25 cellular contexts compared by ENCODE assay signal in genomic region chr22:47289316-47289985, GRCh38.
"Had no signal": no experiment of that assay in that cellular context is flagged by ENCODE, and none has a peak within 500 bp of the region (broad histone marks: within the 10 kb centered on the region; RNA-seq: fewer than 3 reads in every experiment).

No MANE protein-coding gene starts in this region.

- H3K27ac Mint-ChIP-seq: activated CD8-positive, alpha-beta memory T cell treated with anti-CD3 and anti-CD28 coated beads, Interleukin-2, amount 10 ng/mL, durations not matched to agents 7 days and 5 days; activated CD8-positive, alpha-beta T cell treated with anti-CD3 and anti-CD28 coated beads, Interleukin-2, amount 10 ng/mL, durations not matched to agents 7 days and 5 days; activated naive CD4-positive, alpha-beta T cell treated with anti-CD3 and anti-CD28 coated beads, Interleukin-2, amount 50 U/mL, for 24 hours; activated T-cell treated with anti-CD3 and anti-CD28 coated beads, Interleukin-2, amount 50 U/mL, for 24 hours; activated T-helper 1 cell treated with anti-CD3 and anti-CD28 coated beads, Interleukin-12 subunit alpha, Interleukin-12 subunit beta, Interleukin-2, Interleukin-4 antibody, amounts not matched to agents 30 ng/mL and 10 ng/mL and 1 ng/mL, durations not matched to agents 14 hours and 24 hours and 36 hours; T-helper 2 cell treated with Interferon-gamma antibody and Interleukin-4, amounts not matched to agents 5 μg/mL and 100 μg/mL, for 36 hours had no signal

- H3K9me3 Mint-ChIP-seq: activated naive CD4-positive, alpha-beta T cell treated with anti-CD3 and anti-CD28 coated beads, Interleukin-2, amount 50 U/mL, for 24 hours; activated T-cell treated with anti-CD3 and anti-CD28 coated beads, Interleukin-2, amount 50 U/mL, for 24 hours; activated T-helper 1 cell treated with anti-CD3 and anti-CD28 coated beads, Interleukin-12 subunit alpha, Interleukin-12 subunit beta, Interleukin-2, Interleukin-4 antibody, amounts not matched to agents 30 ng/mL and 10 ng/mL and 1 ng/mL, durations not matched to agents 14 hours and 24 hours and 36 hours; T-helper 2 cell treated with Interferon-gamma antibody and Interleukin-4, amounts not matched to agents 5 μg/mL and 100 μg/mL, for 36 hours had no signal

- H3K4me3 Mint-ChIP-seq: activated CD8-positive, alpha-beta memory T cell treated with anti-CD3 and anti-CD28 coated beads, Interleukin-2, amount 10 ng/mL, durations not matched to agents 7 days and 5 days; activated CD8-positive, alpha-beta T cell treated with anti-CD3 and anti-CD28 coated beads, Interleukin-2, amount 10 ng/mL, durations not matched to agents 7 days and 5 days; activated naive CD4-positive, alpha-beta T cell treated with anti-CD3 and anti-CD28 coated beads, Interleukin-2, amount 50 U/mL, for 24 hours; activated T-cell treated with anti-CD3 and anti-CD28 coated beads, Interleukin-2, amount 50 U/mL, for 24 hours; activated T-helper 1 cell treated with anti-CD3 and anti-CD28 coated beads, Interleukin-12 subunit alpha, Interleukin-12 subunit beta, Interleukin-2, Interleukin-4 antibody, amounts not matched to agents 30 ng/mL and 10 ng/mL and 1 ng/mL, durations not matched to agents 14 hours and 24 hours and 36 hours; T-helper 2 cell treated with Interferon-gamma antibody and Interleukin-4, amounts not matched to agents 5 μg/mL and 100 μg/mL, for 36 hours had no signal

- H3K9me3 ChIP-seq: breast epithelium, SJCRH30 had no signal

- DNase-seq: activated CD4-positive, alpha-beta T cell treated with anti-CD3 and anti-CD28 coated beads for 48 hours; activated CD4-positive, alpha-beta T cell treated with anti-CD3 and anti-CD28 coated beads, Interleukin-2, amount 50 U/mL, for 4 hours; activated CD4-positive, CD25-positive, alpha-beta regulatory T cell treated with anti-CD3 and anti-CD28 coated beads, Interleukin-2, amount 50 U/mL, for 72 hours; activated CD8-positive, alpha-beta memory T cell treated with anti-CD3 and anti-CD28 coated beads, Interleukin-2, amount 10 ng/mL, durations not matched to agents 7 days and 5 days; activated CD8-positive, alpha-beta T cell treated with anti-CD3 and anti-CD28 coated beads, Interleukin-2, amount 10 ng/mL, durations not matched to agents 7 days and 5 days; activated effector memory CD4-positive, alpha-beta T cell treated with Interleukin-2 at 50 U/mL for 16 hours; activated naive CD4-positive, alpha-beta T cell; Kasumi-1; KBM-7; NCI-H1048; NCI-H146; NCI-H187 treated with DMSO at 0.1 percent for 48 hours; NCI-H2081 treated with DMSO at 0.1 percent for 48 hours; NCI-H446; NCI-H524; RPMI8226; SJCRH30; SW 1271 had no signal

- ATAC-seq: activated CD8-positive, alpha-beta memory T cell treated with anti-CD3 and anti-CD28 coated beads, Interleukin-2, amount 10 ng/mL, durations not matched to agents 7 days and 5 days; activated CD8-positive, alpha-beta T cell treated with anti-CD3 and anti-CD28 coated beads, Interleukin-2, amount 10 ng/mL, durations not matched to agents 7 days and 5 days; Right ventricle myocardium inferior; SK-N-SH treated with all-trans-retinoic acid at 6 μM for 48 hours had no signal

- H3K36me3 ChIP-seq: breast epithelium, SJCRH30 had no signal

- H3K27ac ChIP-seq: breast epithelium, SJCRH30 had no signal

- H3K4me1 Mint-ChIP-seq: activated CD8-positive, alpha-beta memory T cell treated with anti-CD3 and anti-CD28 coated beads, Interleukin-2, amount 10 ng/mL, durations not matched to agents 7 days and 5 days; activated naive CD4-positive, alpha-beta T cell treated with anti-CD3 and anti-CD28 coated beads, Interleukin-2, amount 50 U/mL, for 24 hours had no signal

- H3K27me3 Mint-ChIP-seq: activated CD8-positive, alpha-beta memory T cell treated with anti-CD3 and anti-CD28 coated beads, Interleukin-2, amount 10 ng/mL, durations not matched to agents 7 days and 5 days; activated naive CD4-positive, alpha-beta T cell treated with anti-CD3 and anti-CD28 coated beads, Interleukin-2, amount 50 U/mL, for 24 hours had no signal

- H3K27me3 ChIP-seq: SJCRH30 had no signal

- H3K36me3 Mint-ChIP-seq: activated CD8-positive, alpha-beta memory T cell treated with anti-CD3 and anti-CD28 coated beads, Interleukin-2, amount 10 ng/mL, durations not matched to agents 7 days and 5 days; activated naive CD4-positive, alpha-beta T cell treated with anti-CD3 and anti-CD28 coated beads, Interleukin-2, amount 50 U/mL, for 24 hours had no signal

- H3K4me3 ChIP-seq: breast epithelium, SJCRH30 had no signal

- H3K4me1 ChIP-seq: breast epithelium, SJCRH30 had no signal
